In the genomic region with DNA sequence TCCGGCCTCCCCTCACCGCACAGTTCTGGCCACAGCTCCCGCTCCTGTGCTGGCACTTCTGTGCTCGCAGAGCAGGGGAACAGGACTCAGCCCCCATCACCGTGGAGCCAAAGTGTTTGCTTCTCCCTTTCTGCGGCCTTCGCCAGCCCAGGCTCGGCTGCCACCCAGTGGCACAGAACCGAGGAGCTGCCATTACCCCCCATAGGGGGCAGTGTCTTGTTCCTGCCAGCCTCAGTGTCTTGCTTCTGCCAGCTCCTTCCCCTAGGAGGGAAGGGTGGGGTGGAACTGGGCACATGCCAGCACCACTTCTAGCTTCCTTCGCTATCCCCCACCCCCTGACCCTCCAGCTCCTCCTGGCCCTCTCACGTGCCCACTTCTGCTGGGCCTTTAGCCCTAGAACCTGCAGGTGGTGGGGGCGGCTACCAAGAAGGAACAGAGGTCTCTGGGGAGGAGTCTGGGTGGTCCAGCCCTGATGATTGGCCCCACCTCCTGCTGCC, we compare ENCODE assay signal across 9 cellular contexts. TPM values are rescaled to one million over a fixed set of nuclear protein-coding genes. Genes with fewer than 3 reads are reported as not detected.
DNase-seq lines count a peak whose midpoint lies in the region; ATAC-seq and TF ChIP-seq lines count a peak whose summit lies in the region.
"Had no signal": no experiment of that assay in that cellular context is flagged by ENCODE, and none has a peak within 500 bp of the region (broad histone marks: within the 10 kb centered on the region; RNA-seq: fewer than 3 reads in every experiment).

No MANE protein-coding gene starts in this region.

- H3K9me3 Mint-ChIP-seq in Calu3 (ENCODE audit: low read depth, unreplicated experiment) = no peaks in the 10 kb centered on the region
- H3K9me3 Mint-ChIP-seq in WTC11 = no peaks in the 10 kb centered on the region
- H3K9me3 Mint-ChIP-seq: T-cell had no signal

- H3K27ac Mint-ChIP-seq in Calu3 (ENCODE audit: unreplicated experiment) = peak overlapping the region; percentile 76
- H3K27ac Mint-ChIP-seq in WTC11 = peak overlapping the region; percentile 85; the same call in 1 of the 2 replicates

- DNase-seq in Calu3 (peak; percentile 83), WTC11 (ENCODE audit: low spot score) (peak; percentile 53), cardiac muscle cell (ENCODE audit: low read depth in 1 of 2, low spot score in 1 of 2) (peak; percentile 15 to 37), retinal pigment epithelial cell (ENCODE audit: low read depth) (no peak), COLO829 (ENCODE audit: low spot score) (no peak), T-helper 9 cell (no peak), NCI-H128 (lab: John Stamatoyannopoulos, UW; ENCODE audit: unreplicated experiment) (no peak)

- CTCF ChIA-PET in Calu3 (lab: Charles Lee) = interaction anchor here (0.6 to 2.9 kb wide), 13 partner anchors 13 to 244 kb away, joined by 3 to 9 read pairs (median 5); a partner anchor contains a TSS
- CTCF ChIA-PET in WTC11 (lab: Charles Lee) = interaction anchor here (0.6 to 3.9 kb wide), 42 partner anchors 9 to 270 kb away, joined by 3 to 65 read pairs (median 5); a partner anchor contains a TSS

- no peaks in the 10 kb centered on the region for H3K9me3 ChIP-seq in HUES6 (ENCODE audit: control insufficient read depth, insufficient read depth, low read depth, low read length)
- no peaks in the 10 kb centered on the region for H3K9me3 ChIP-seq in cardiac muscle cell (ENCODE audit: low read depth)

- TF ChIP-seq CTCF in Calu3 (IDR thresholded peaks at IDR 0.05; ENCODE audit: unreplicated experiment) = peak; percentile 86
- no peak for TF ChIP-seq CTCF in WTC11 (IDR thresholded peaks at IDR 0.05)
- TF ChIP-seq CTCF in cardiac muscle cell (IDR thresholded peaks at IDR 0.05; ENCODE audit: low read depth, low read length) = peak; percentile 57
- TF ChIP-seq CTCF in retinal pigment epithelial cell (conservative IDR thresholded peaks at IDR 0.05; ENCODE audit: low read depth, low read length) = peak; percentile 82

- H3K4me3 ChIP-seq in HUES6 (ENCODE audit: low read depth, low read length) (peak overlapping the region; percentile 92; the same call in 1 of the 2 replicates), cardiac muscle cell (no peak overlapping the region), retinal pigment epithelial cell (ENCODE audit: low read length) (no peak overlapping the region)

- H3K4me1 Mint-ChIP-seq in Calu3 (ENCODE audit: low read depth, unreplicated experiment) (peaks cover 36% of the 10 kb centered on the region), WTC11 (peaks cover 13% of the 10 kb centered on the region)

- no peak overlapping the region for H3K9ac ChIP-seq in HUES6 (ENCODE audit: low read length)

- H3K4me1 ChIP-seq in HUES6 (ENCODE audit: control insufficient read depth, insufficient read depth, low read length) (peaks cover 5% of the 10 kb centered on the region; the same call in 1 of the 2 replicates), cardiac muscle cell (ENCODE audit: low read depth) (peaks cover under 1% of the 10 kb centered on the region)

- H3K4me3 Mint-ChIP-seq in Calu3 (ENCODE audit: low read depth, unreplicated experiment) = no peak overlapping the region
- H3K4me3 Mint-ChIP-seq in WTC11 = peak overlapping the region; percentile 55
- H3K4me3 Mint-ChIP-seq: T-cell had no signal

- ATAC-seq in WTC11 = peak; percentile 13

- peaks cover 70% of the 10 kb centered on the region for H3K36me3 ChIP-seq in HUES6 (ENCODE audit: control insufficient read depth, insufficient read depth, low read length)
- H3K36me3 ChIP-seq in cardiac muscle cell = peaks cover 34% of the 10 kb centered on the region

- H3K27me3 ChIP-seq in HUES6 (ENCODE audit: control insufficient read depth, insufficient read depth, low read length) (no peaks in the 10 kb centered on the region), cardiac muscle cell (no peaks in the 10 kb centered on the region)

- H3K27me3 Mint-ChIP-seq in Calu3 (ENCODE audit: unreplicated experiment) (no peaks in the 10 kb centered on the region), WTC11 (ENCODE audit: low read depth) (no peaks in the 10 kb centered on the region)
- H3K27me3 Mint-ChIP-seq: T-cell had no signal

- BruUV-seq in Calu3 (replicated peaks; lab: Mats Ljungman, UMichigan) = no TSS peak

- intact Hi-C loops in Calu3 (cut with micrococcal nuclease; ENCODE audit: unreplicated experiment) = no loop called here

- POLR2A ChIA-PET in WTC11 (lab: Charles Lee) = interaction anchor here (0.6 to 0.7 kb wide), 3 partner anchors 28 to 229 kb away, joined by 3 to 4 read pairs (median 3); a partner anchor contains a TSS

- H3K36me3 Mint-ChIP-seq in Calu3 (ENCODE audit: insufficient read depth, unreplicated experiment) (peaks cover 94% of the 10 kb centered on the region), WTC11 (peaks cover 34% of the 10 kb centered on the region)

- no peak overlapping the region for H3K27ac ChIP-seq in HUES6 (ENCODE audit: low read depth, low read length)
- no peak overlapping the region for H3K27ac ChIP-seq in cardiac muscle cell

TF ChIP-seq in WTC11, 78 proteins besides CTCF, POLR2A, EP300 and RAD21:
- TF ChIP-seq, protein P1, sequence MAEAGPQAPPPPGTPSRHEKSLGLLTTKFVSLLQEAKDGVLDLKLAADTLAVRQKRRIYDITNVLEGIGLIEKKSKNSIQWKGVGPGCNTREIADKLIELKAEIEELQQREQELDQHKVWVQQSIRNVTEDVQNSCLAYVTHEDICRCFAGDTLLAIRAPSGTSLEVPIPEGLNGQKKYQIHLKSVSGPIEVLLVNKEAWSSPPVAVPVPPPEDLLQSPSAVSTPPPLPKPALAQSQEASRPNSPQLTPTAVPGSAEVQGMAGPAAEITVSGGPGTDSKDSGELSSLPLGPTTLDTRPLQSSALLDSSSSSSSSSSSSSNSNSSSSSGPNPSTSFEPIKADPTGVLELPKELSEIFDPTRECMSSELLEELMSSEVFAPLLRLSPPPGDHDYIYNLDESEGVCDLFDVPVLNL (CRISPR knock-in tag; IDR thresholded peaks at IDR 0.05; ENCODE audit: borderline replicate concordance, low read depth) = no peak
- TF ChIP-seq, protein P2, sequence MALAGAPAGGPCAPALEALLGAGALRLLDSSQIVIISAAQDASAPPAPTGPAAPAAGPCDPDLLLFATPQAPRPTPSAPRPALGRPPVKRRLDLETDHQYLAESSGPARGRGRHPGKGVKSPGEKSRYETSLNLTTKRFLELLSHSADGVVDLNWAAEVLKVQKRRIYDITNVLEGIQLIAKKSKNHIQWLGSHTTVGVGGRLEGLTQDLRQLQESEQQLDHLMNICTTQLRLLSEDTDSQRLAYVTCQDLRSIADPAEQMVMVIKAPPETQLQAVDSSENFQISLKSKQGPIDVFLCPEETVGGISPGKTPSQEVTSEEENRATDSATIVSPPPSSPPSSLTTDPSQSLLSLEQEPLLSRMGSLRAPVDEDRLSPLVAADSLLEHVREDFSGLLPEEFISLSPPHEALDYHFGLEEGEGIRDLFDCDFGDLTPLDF (CRISPR knock-in tag; IDR thresholded peaks at IDR 0.05) = no peak
- TF ChIP-seq, protein P3, sequence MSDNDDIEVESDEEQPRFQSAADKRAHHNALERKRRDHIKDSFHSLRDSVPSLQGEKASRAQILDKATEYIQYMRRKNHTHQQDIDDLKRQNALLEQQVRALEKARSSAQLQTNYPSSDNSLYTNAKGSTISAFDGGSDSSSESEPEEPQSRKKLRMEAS (CRISPR knock-in tag; IDR thresholded peaks at IDR 0.05) = no peak
- no peak for TF ChIP-seq GTF2I (CRISPR knock-in tag; conservative IDR thresholded peaks at IDR 0.05)
- TF ChIP-seq, protein P4, sequence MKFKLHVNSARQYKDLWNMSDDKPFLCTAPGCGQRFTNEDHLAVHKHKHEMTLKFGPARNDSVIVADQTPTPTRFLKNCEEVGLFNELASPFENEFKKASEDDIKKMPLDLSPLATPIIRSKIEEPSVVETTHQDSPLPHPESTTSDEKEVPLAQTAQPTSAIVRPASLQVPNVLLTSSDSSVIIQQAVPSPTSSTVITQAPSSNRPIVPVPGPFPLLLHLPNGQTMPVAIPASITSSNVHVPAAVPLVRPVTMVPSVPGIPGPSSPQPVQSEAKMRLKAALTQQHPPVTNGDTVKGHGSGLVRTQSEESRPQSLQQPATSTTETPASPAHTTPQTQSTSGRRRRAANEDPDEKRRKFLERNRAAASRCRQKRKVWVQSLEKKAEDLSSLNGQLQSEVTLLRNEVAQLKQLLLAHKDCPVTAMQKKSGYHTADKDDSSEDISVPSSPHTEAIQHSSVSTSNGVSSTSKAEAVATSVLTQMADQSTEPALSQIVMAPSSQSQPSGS (CRISPR knock-in tag; IDR thresholded peaks at IDR 0.05; ENCODE audit: borderline replicate concordance, low read depth) = no peak
- TF ChIP-seq ZNF416 (CRISPR knock-in tag; IDR thresholded peaks at IDR 0.05) = 0 out of 2 replicates have a peak, but pooled peaks have one; percentile 17
- no peak for TF ChIP-seq SOX15 (CRISPR knock-in tag; IDR thresholded peaks at IDR 0.05)

RNA-seq across cellular contexts. Expression of a gene that starts 0.6 kb away (rescaled TPM):
- total RNA-seq in Calu3 (2022) (31.9 and 43.2 TPM in 2 replicates), WTC11 (2021) (13.6 to 15.6 TPM (median 15.3 TPM) in 3 replicates), cardiac muscle cell (0.28 and 1.1 TPM in 2 replicates)
- polyA plus RNA-seq in cardiac muscle cell = 0.15 and 0.97 TPM in 2 replicates

RNA-seq across cellular contexts. Expression of a gene that starts 6.3 kb away (rescaled TPM):
- total RNA-seq in Calu3 (2022) (95.3 and 101 TPM in 2 replicates), WTC11 (2021) (75.6 to 85.0 TPM (median 75.8 TPM) in 3 replicates), cardiac muscle cell (85.2 and 99.4 TPM in 2 replicates)
- 66.2 and 68.0 TPM in 2 replicates for polyA plus RNA-seq in cardiac muscle cell

RNA-seq across cellular contexts. Expression of a gene that starts 8.3 kb away (rescaled TPM):
- total RNA-seq in Calu3 (2022) (0.31 and 1.2 TPM in 2 replicates), WTC11 (2021) (4.0 to 4.9 TPM (median 4.8 TPM) in 3 replicates), cardiac muscle cell (2.9 and 3.7 TPM in 2 replicates)
- polyA plus RNA-seq in cardiac muscle cell = 2.8 and 4.3 TPM in 2 replicates

RNA-seq across cellular contexts. Expression of a gene that starts 14.5 kb away (rescaled TPM):
- total RNA-seq in Calu3 (2022) = 33.1 and 36.5 TPM in 2 replicates
- 40.8 to 54.3 TPM (median 50.5 TPM) in 3 replicates for total RNA-seq in WTC11 (2021)
- total RNA-seq in cardiac muscle cell = 57.8 and 78.1 TPM in 2 replicates
- 47.8 and 53.7 TPM in 2 replicates for polyA plus RNA-seq in cardiac muscle cell

RNA-seq across cellular contexts. Expression of a gene that starts 27.9 kb away (rescaled TPM):
- total RNA-seq in Calu3 (2022) (33.5 and 35.7 TPM in 2 replicates), WTC11 (2021) (8.5 to 10.6 TPM (median 9.7 TPM) in 3 replicates), cardiac muscle cell (33.7 and 40.6 TPM in 2 replicates)
- polyA plus RNA-seq in cardiac muscle cell = 19.4 and 31.1 TPM in 2 replicates

Comparison
In these comparisons a context has a peak if more than half of its experiments do, and no peak if none do; other contexts are left out.
1. DNase-seq: peak in Calu3 (single experiment), WTC11 (single experiment) and cardiac muscle cell (2 of 2); none in retinal pigment epithelial cell (single experiment), COLO829 (single experiment), T-helper 9 cell (single experiment) and NCI-H128 (single experiment).